Comparison of ENCODE assay signal across 10 cellular contexts in genomic region chr7:24936121-24936824, GRCh38. TPM values are rescaled to one million over a fixed set of nuclear protein-coding genes. Genes with fewer than 3 reads are reported as not detected.
DNase-seq lines count a peak whose midpoint lies in the region; ATAC-seq and TF ChIP-seq lines count a peak whose summit lies in the region.
"Had no signal": no experiment of that assay in that cellular context is flagged by ENCODE, and none has a peak within 500 bp of the region (broad histone marks: within the 10 kb centered on the region; RNA-seq: fewer than 3 reads in every experiment).

No MANE protein-coding gene starts in this region.

- no peaks in the 10 kb centered on the region for H3K36me3 Mint-ChIP-seq in osteocyte (ENCODE audit: unreplicated experiment)

- H3K9me3 Mint-ChIP-seq in osteocyte (ENCODE audit: unreplicated experiment): no peaks in the 10 kb centered on the region

- H3K4me1 Mint-ChIP-seq in osteocyte (ENCODE audit: unreplicated experiment): peaks cover 10% of the 10 kb centered on the region

- peak; percentile 22 for DNase-seq in AG20443 (ENCODE audit: low spot score)
- peak; percentile 67 for DNase-seq in amniotic epithelial cell (ENCODE audit: low read depth)
- no peak for DNase-seq in stimulated activated CD4-positive, alpha-beta T cell treated with anti-CD3 and anti-CD28 coated beads, Interleukin-2, amount 100 ng/mL, for 48 hours
- DNase-seq in NCI-H1436 (lab: John Stamatoyannopoulos, UW): no peak
- DNase-seq in NCI-H526 treated with DMSO at 0.1 percent for 48 hours (lab: John Stamatoyannopoulos, UW): no peak
- DNase-seq in osteocyte (ENCODE audit: extremely low spot score, unreplicated experiment): no peak
- DNase-seq: COR-L47; stimulated activated CD4-positive, alpha-beta T cell treated with anti-CD3 and anti-CD28 coated beads, Interleukin-15, amount 100 ng/mL, for 24 hours had no signal

- no peak for TF ChIP-seq CTCF in osteocyte (IDR thresholded peaks at IDR 0.05)

- no peak overlapping the region for H3K4me3 Mint-ChIP-seq in osteocyte (ENCODE audit: unreplicated experiment)

- H3K27me3 Mint-ChIP-seq in osteocyte (ENCODE audit: unreplicated experiment): no peaks in the 10 kb centered on the region

- ATAC-seq in GM19395 (IDR thresholded peaks at IDR 0.05; ENCODE audit: unreplicated experiment) (peak; percentile 81), HG03108 (IDR thresholded peaks at IDR 0.05; ENCODE audit: unreplicated experiment) (peak; percentile 55)

- H3K27ac Mint-ChIP-seq in osteocyte (ENCODE audit: unreplicated experiment): no peak overlapping the region

RNA-seq across cellular contexts. Expression of gene OSBPL3, which starts 43.7 kb away (rescaled TPM):
- 7.7 and 8.0 TPM in 2 replicates for total RNA-seq in osteocyte

Comparison
In these comparisons a context has a peak if more than half of its experiments do, and no peak if none do; other contexts are left out.
1. DNase-seq: peak in AG20443 (single experiment) and amniotic epithelial cell (single experiment); none in stimulated activated CD4-positive, alpha-beta T cell treated with anti-CD3 and anti-CD28 coated beads, Interleukin-2, amount 100 ng/mL, for 48 hours (0 of 2), NCI-H1436 (single experiment), NCI-H526 treated with DMSO at 0.1 percent for 48 hours (single experiment) and osteocyte (single experiment).